Comparison of ENCODE assay signal across 8 cellular contexts in genomic region chr5:135456238-135457099, GRCh38. TPM values are rescaled to one million over a fixed set of nuclear protein-coding genes. Genes with fewer than 3 reads are reported as not detected.
DNase-seq lines count a peak whose midpoint lies in the region; ATAC-seq and TF ChIP-seq lines count a peak whose summit lies in the region.

No MANE protein-coding gene starts in this region.

- CTCF ChIA-PET in BJ (lab: Yijun Ruan, JAX): interaction anchor here (0.7 to 26.3 kb wide), 9 partner anchors 9 to 106 kb away, joined by 3 to 1147 read pairs (median 3); partner anchors contain the start of gene CXCL14

- H3K27ac Mint-ChIP-seq in dendritic cell treated with granulocyte-macrophage colony-stimulating factor and Interleukin-4, amounts not matched to agents 40 ng/mL and 50 ng/mL, for 4 days: peak overlapping the region; percentile 92
- H3K27ac Mint-ChIP-seq in nephron progenitor cell: no peak overlapping the region

- DNase-seq in BJ (ENCODE audit: low read depth) (peak; percentile 80), HUDEP-2 (lab: John Stamatoyannopoulos, UW; ENCODE audit: unreplicated experiment in 76 of 76) (peak in 73 of 76 experiments; percentile 20 to 91 (median 68)), sigmoid colon (peak; percentile 72), NCI-H2171 (lab: John Stamatoyannopoulos, UW) (no peak), nephron progenitor cell (no peak)

- H3K4me3 Mint-ChIP-seq in dendritic cell treated with granulocyte-macrophage colony-stimulating factor and Interleukin-4, amounts not matched to agents 40 ng/mL and 50 ng/mL, for 4 days: peak overlapping the region; percentile 34
- H3K4me3 Mint-ChIP-seq in nephron progenitor cell: no peak overlapping the region

- 81 to 84% methylated on average over 12 of the region's 12 CpGs for WGBS in sigmoid colon, 2 donors

- POLR2A ChIA-PET in BJ (lab: Charles Lee): no interaction called here

- H3K4me1 Mint-ChIP-seq in dendritic cell treated with granulocyte-macrophage colony-stimulating factor and Interleukin-4, amounts not matched to agents 40 ng/mL and 50 ng/mL, for 4 days (ENCODE audit: low read depth): peaks cover 85% of the 10 kb centered on the region
- H3K4me1 Mint-ChIP-seq in nephron progenitor cell: peaks cover 5% of the 10 kb centered on the region

- intact Hi-C loops in dendritic cell treated with granulocyte-macrophage colony-stimulating factor and Interleukin-4, amounts not matched to agents 40 ng/mL and 50 ng/mL, for 4 days (cut with micrococcal nuclease): loop anchor here (1.0 to 2.0 kb wide), 2 partner anchors 22 to 64 kb away; no protein-coding TSS in a partner anchor
- intact Hi-C loops in sigmoid colon (cut with DNase I): no loop called here

- TF ChIP-seq EP300 in sigmoid colon (IDR thresholded peaks at IDR 0.05): no peak

- peaks cover 0 to 9% (median 2%) of the 10 kb centered on the region in 4 donors for H3K4me1 ChIP-seq in sigmoid colon

- no peak overlapping the region for H3K27ac ChIP-seq in sigmoid colon

- no peak for TF ChIP-seq POLR2A in sigmoid colon (IDR thresholded peaks at IDR 0.05)

- peaks cover 3% of the 10 kb centered on the region for H3K27me3 Mint-ChIP-seq in dendritic cell treated with granulocyte-macrophage colony-stimulating factor and Interleukin-4, amounts not matched to agents 40 ng/mL and 50 ng/mL, for 4 days
- H3K27me3 Mint-ChIP-seq in nephron progenitor cell (ENCODE audit: low read depth, poor library complexity): peaks cover 49% of the 10 kb centered on the region

- no peak for TF ChIP-seq CTCF in BJ (IDR thresholded peaks at IDR 0.05; ENCODE audit: insufficient read depth, low read depth, low read length)
- TF ChIP-seq CTCF in sigmoid colon (IDR thresholded peaks at IDR 0.05): no peak
- TF ChIP-seq CTCF in nephron progenitor cell (IDR thresholded peaks at IDR 0.05): no peak

- H3K36me3 Mint-ChIP-seq in dendritic cell treated with granulocyte-macrophage colony-stimulating factor and Interleukin-4, amounts not matched to agents 40 ng/mL and 50 ng/mL, for 4 days (ENCODE audit: low read depth): no peaks in the 10 kb centered on the region
- no peaks in the 10 kb centered on the region for H3K36me3 Mint-ChIP-seq in nephron progenitor cell (ENCODE audit: low read depth)

- H3K9me3 Mint-ChIP-seq in dendritic cell treated with granulocyte-macrophage colony-stimulating factor and Interleukin-4, amounts not matched to agents 40 ng/mL and 50 ng/mL, for 4 days: no peaks in the 10 kb centered on the region
- H3K9me3 Mint-ChIP-seq in nephron progenitor cell: no peaks in the 10 kb centered on the region

- H3K4me3 ChIP-seq in BJ (ENCODE audit: low read depth, low read length): no peak overlapping the region
- H3K4me3 ChIP-seq in sigmoid colon: no peak overlapping the region

- ATAC-seq in GM21360 (IDR thresholded peaks at IDR 0.05; ENCODE audit: unreplicated experiment) (peak; percentile 55), GM19395 (IDR thresholded peaks at IDR 0.05; ENCODE audit: unreplicated experiment) (no peak)

- H3K36me3 ChIP-seq in BJ (ENCODE audit: control insufficient read depth, insufficient read depth, low read length) (no peaks in the 10 kb centered on the region), sigmoid colon (no peaks in the 10 kb centered on the region)

- no peaks in the 10 kb centered on the region for H3K9me3 ChIP-seq in sigmoid colon

- H3K27me3 ChIP-seq in BJ (ENCODE audit: control insufficient read depth, insufficient read depth, low read length) (no peaks in the 10 kb centered on the region), sigmoid colon (peaks cover 0 to 4% (median 0%) of the 10 kb centered on the region in 3 donors)

RNA-seq across cellular contexts. Expression of gene TIFAB, which starts 4.3 kb away (rescaled TPM):
- polyA plus RNA-seq in BJ (2011; rRNA removed): not detected in 2 replicates
- not detected in 2 replicates for polyA minus RNA-seq in BJ (2011; rRNA and poly(A)+ RNA removed)
- total RNA-seq in sigmoid colon: not detected
- 1 to 10 TPM in 1 of 3 donors, under 1 TPM in 1, not detected in 1; 0.46 to 1.4 TPM for polyA plus RNA-seq in sigmoid colon

RNA-seq across cellular contexts. Expression of gene DCANP1, which starts 9.3 kb away (rescaled TPM):
- not detected in 2 replicates for polyA plus RNA-seq in BJ (2011; rRNA removed)
- polyA minus RNA-seq in BJ (2011; rRNA and poly(A)+ RNA removed): not detected in 2 replicates
- total RNA-seq in sigmoid colon: not detected
- under 1 TPM in 2 of 3 donors, not detected in 1; 0.13 to 0.46 TPM for polyA plus RNA-seq in sigmoid colon

RNA-seq across cellular contexts. Expression of gene MACROH2A1, which starts 57.4 kb away (rescaled TPM):
- 84.8 and 96.0 TPM in 2 replicates for polyA plus RNA-seq in BJ (2011; rRNA removed)
- 61.7 and 72.9 TPM in 2 replicates for polyA minus RNA-seq in BJ (2011; rRNA and poly(A)+ RNA removed)
- total RNA-seq in sigmoid colon: 100 to 1,000 TPM; 153 to 191 (median 179) TPM
- 100 to 1,000 TPM; 123 to 202 (median 175) TPM for polyA plus RNA-seq in sigmoid colon

Comparison
In these comparisons a context has a peak if more than half of its experiments do, and no peak if none do; other contexts are left out.
1. DNase-seq: peak in BJ (single experiment), HUDEP-2 (73 of 76) and sigmoid colon (single experiment); none in NCI-H2171 (single experiment) and nephron progenitor cell (single experiment).